1 cellular context compared by ENCODE assay signal in genomic region chr14:55665067-55665700, GRCh38.
TF ChIP-seq lines count a peak whose summit lies in the region.

No MANE protein-coding gene starts in this region.

TF ChIP-seq in GM12878, 131 proteins besides CTCF, POLR2A, EP300 and RAD21 (continued from another document):
- TF ChIP-seq BCLAF1 (IDR thresholded peaks at IDR 0.05) (no peak), RBBP5 (conservative IDR thresholded peaks at IDR 0.05) (no peak), SMC3 (IDR thresholded peaks at IDR 0.05; ENCODE audit: borderline replicate concordance, low read length) (no peak), MEF2B (IDR thresholded peaks at IDR 0.05; ENCODE audit: partially characterized antibody, poor library complexity, severe bottlenecking) (no peak), NR2F1 (conservative IDR thresholded peaks at IDR 0.05) (no peak), HDAC2 (IDR thresholded peaks at IDR 0.05) (no peak), MTA2 (IDR thresholded peaks at IDR 0.05; ENCODE audit: low read depth) (peak; percentile 50; the same call in 1 of the 2 replicates), BRCA1 (IDR thresholded peaks at IDR 0.05; ENCODE audit: low read depth, low read length) (no peak), CREM (IDR thresholded peaks at IDR 0.05; ENCODE audit: low read depth) (no peak), CHD1 (IDR thresholded peaks at IDR 0.05; ENCODE audit: low read depth, low read length) (no peak), RAD51 (IDR thresholded peaks at IDR 0.05) (no peak), CREB1 (IDR thresholded peaks at IDR 0.05; ENCODE audit: low read depth) (no peak), WRNIP1 (IDR thresholded peaks at IDR 0.05; ENCODE audit: borderline replicate concordance, low read depth, low read length) (no peak), IRF4 (IDR thresholded peaks at IDR 0.05; ENCODE audit: low read depth, low read length) (no peak), ASH2L (IDR thresholded peaks at IDR 0.05; ENCODE audit: borderline replicate concordance, low read depth) (no peak), ZNF207 (IDR thresholded peaks at IDR 0.05; ENCODE audit: borderline replicate concordance) (no peak), BACH1 (IDR thresholded peaks at IDR 0.05; ENCODE audit: borderline replicate concordance) (no peak), KDM1A (IDR thresholded peaks at IDR 0.05; ENCODE audit: borderline replicate concordance) (no peak), REST (IDR thresholded peaks at IDR 0.05; ENCODE audit: low read depth, low read length) (no peak)
